ENCODE assay signal across 14 cellular contexts in the genomic region with DNA sequence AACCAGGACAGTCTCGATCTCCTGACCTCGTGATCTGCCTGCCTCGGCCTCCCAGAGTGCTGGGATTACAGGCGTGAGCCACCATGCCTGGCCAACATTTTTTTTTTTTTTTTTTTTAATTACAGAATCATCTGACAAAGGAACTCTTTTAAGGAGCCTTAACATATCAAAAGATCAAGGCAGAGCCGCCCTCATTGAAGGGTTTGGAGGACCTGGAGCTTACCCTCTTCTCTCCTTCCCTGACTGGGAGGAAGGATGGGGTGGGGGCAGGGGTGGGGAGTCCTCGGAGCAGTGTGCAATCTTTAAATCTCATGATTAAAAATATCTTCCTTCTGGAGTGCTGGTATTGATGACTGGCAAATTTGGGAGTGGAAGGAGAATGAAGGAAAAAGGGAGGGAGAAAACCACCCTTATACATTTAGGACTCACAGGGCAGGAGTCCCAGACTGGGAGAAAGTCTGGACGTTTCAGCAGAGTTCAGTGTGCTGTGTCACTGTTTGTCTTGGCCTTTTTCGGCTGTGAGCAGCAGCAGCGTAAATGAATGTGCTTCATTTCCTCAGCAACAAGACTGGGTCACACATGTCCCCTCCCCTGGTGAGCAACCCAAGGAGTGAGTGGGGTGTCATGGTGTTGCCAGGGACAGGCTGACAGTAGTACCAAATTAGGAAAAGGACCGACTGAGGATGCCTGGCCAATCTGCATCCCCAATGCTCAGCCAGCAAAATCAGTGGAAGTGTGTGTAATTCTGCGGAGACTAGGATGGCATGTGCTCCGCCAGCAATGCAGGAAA.
DNase-seq lines count a peak whose midpoint lies in the region; ATAC-seq, FAIRE-seq and TF ChIP-seq lines count a peak whose summit lies in the region.
"Had no signal": no experiment of that assay in that cellular context is flagged by ENCODE, and none has a peak within 500 bp of the region (broad histone marks: within the 10 kb centered on the region; RNA-seq: fewer than 3 reads in every experiment).

No MANE protein-coding gene starts in this region.

- H3K4me3 ChIP-seq in choroid plexus epithelial cell (ENCODE audit: low read depth, low read length) (no peak overlapping the region), transverse colon (no peak overlapping the region), lower leg skin (ENCODE audit: low read depth, poor library complexity, severe bottlenecking) (no peak overlapping the region)
- H3K4me3 ChIP-seq: dorsolateral prefrontal cortex had no signal

- no peaks in the 10 kb centered on the region for H3K27me3 ChIP-seq in transverse colon

- no peak for ATAC-seq in GM18517 (IDR thresholded peaks at IDR 0.05; ENCODE audit: unreplicated experiment)

- no peak for DNase-seq in H54 (ENCODE audit: insufficient read length, low spot score)
- peak; percentile 63 for DNase-seq in choroid plexus epithelial cell (ENCODE audit: low read depth)
- peak; percentile 6 for DNase-seq in left kidney (ENCODE audit: low read depth, low spot score)
- DNase-seq in transverse colon = peak; percentile 14
- DNase-seq in SW480 (ENCODE audit: low spot score) = no peak
- DNase-seq in lower leg skin (ENCODE audit: low spot score in 2 of 2) = no peak
- DNase-seq in HPDE6-E6E7 (ENCODE audit: extremely low spot score) = no peak
- DNase-seq: activated CD4-positive, alpha-beta T cell treated with anti-CD3 and anti-CD28 coated beads, Interleukin-2, amount 50 U/mL, for 48 hours; activated naive CD4-positive, alpha-beta T cell treated with anti-CD3 and anti-CD28 coated beads for 36 hours; DMS79; dorsolateral prefrontal cortex; NK-92 treated with Interleukin-12 subunit alpha and Interleukin-12 subunit beta, amount 100 ng/mL, for 24 hours; stimulated activated CD4-positive, alpha-beta T cell treated with anti-CD3 and anti-CD28 coated beads, Interleukin-12 subunit alpha, Interleukin-12 subunit beta, amount 100 ng/mL, for 4 hours had no signal

- no peaks in the 10 kb centered on the region for H3K9me3 ChIP-seq in transverse colon

- no peaks in the 10 kb centered on the region for H3K4me1 ChIP-seq in transverse colon

- no peaks in the 10 kb centered on the region for H3K36me3 ChIP-seq in transverse colon

- FAIRE-seq in H54 (lab: Jason Lieb, UNC) = peak; percentile 53

- H3K27ac ChIP-seq in transverse colon = peak overlapping the region in 3 of 4 donors; percentile 34 to 60 (median 58)
- H3K27ac ChIP-seq: dorsolateral prefrontal cortex had no signal

- no peak for TF ChIP-seq CTCF in choroid plexus epithelial cell (conservative IDR thresholded peaks at IDR 0.05; ENCODE audit: low read depth, low read length)
- no peak for TF ChIP-seq CTCF in transverse colon (IDR thresholded peaks at IDR 0.05)
- TF ChIP-seq CTCF in lower leg skin (IDR thresholded peaks at IDR 0.05) = no peak

- in situ Hi-C loops in transverse colon (cut with MboI; ENCODE audit: low pct_ligation_motif_present in 1 of 4, low pct_unique_long_range_greater_than_20kb in 1 of 4, low sequenced_read_pairs in 3 of 4) = no loop called here

- TF ChIP-seq POLR2A in H54 (IDR thresholded peaks at IDR 0.05; ENCODE audit: low read depth, low read length) (no peak), transverse colon (IDR thresholded peaks at IDR 0.05) (no peak), lower leg skin (IDR thresholded peaks at IDR 0.05) (no peak)

- TF ChIP-seq EP300 in transverse colon (IDR thresholded peaks at IDR 0.05; ENCODE audit: low read depth) = no peak

- intact Hi-C loops in transverse colon (cut with DNase I; ENCODE audit: low total_unique reads) (no loop called here), lower leg skin (cut with DNase I; ENCODE audit: low total_unique reads) (no loop called here)

- WGBS in transverse colon (ENCODE audit: low coverage in 1 of 2), 2 donors = 72 to 85% methylated on average over 9 to 12 of the region's 12 CpGs
- WGBS in lower leg skin, 2 donors = 60 to 69% methylated on average over 12 of the region's 12 CpGs

Comparison
In these comparisons a context has a peak if more than half of its experiments do, and no peak if none do; other contexts are left out.
1. DNase-seq: peak in choroid plexus epithelial cell (single experiment), left kidney (single experiment) and transverse colon (single experiment); none in H54 (single experiment), SW480 (single experiment), lower leg skin (0 of 2) and HPDE6-E6E7 (single experiment).